ENCODE assay signal across 1 cellular context in the genomic region with DNA sequence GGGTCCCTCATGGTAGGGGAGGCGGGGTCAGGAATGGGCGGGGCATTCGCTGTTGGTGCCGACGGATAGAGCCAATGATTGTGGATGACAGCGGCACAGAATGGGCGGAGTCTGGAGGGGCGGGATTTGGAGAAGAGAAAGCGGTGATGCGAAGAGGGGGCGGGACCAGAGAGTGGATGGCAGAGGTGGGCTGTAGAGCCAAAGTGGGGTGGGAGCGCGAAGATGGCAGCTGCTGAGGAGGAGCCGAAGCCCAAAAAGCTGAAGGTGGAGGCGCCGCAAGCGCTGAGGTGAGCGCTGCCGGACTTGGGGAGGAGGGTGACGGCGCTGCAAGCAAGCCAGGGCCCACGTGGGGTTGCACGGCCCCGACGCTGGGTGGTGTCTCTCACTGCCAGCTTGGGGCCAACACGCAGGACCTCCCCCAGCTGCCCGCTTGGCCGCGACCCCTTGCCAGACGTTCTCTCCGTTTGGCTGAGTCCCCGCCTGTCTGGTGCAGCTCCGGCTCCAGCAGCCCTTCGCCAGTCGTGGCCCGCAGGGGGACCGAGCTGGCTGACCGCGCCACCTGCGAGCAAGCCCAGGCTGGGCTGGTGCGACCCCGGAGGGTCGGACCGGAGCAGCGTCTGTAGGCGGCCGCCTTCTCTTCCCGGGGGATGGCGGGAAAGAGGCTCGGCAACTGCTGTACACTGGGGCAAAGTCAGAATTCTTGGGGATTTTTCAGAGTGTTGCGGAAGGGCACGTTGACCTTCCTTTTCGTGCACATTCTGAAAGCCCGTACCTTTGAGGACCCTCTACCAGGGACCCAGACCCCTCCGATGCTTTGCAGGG.
A peak's percentile ranks its signal among the peaks of the same experiment; 100 is the strongest.
TF ChIP-seq lines count a peak whose summit lies in the region.

Gene ADK (plus strand): TSS at position 165 of the 822 bp plus-strand sequence. CDS start 58 bp downstream, at position 223.

TF ChIP-seq in HepG2, 621 proteins besides CTCF, POLR2A, EP300 and RAD21 (continued from another document and continues in another):
- TF ChIP-seq SNAPC4 (CRISPR knock-in tag; IDR thresholded peaks at IDR 0.05) (peak; percentile 65; the same call in 1 of the 2 replicates), ZBED4 (CRISPR knock-in tag; IDR thresholded peaks at IDR 0.05; ENCODE audit: borderline replicate concordance) (no peak), HNF1A (IDR thresholded peaks at IDR 0.05; ENCODE audit: low read depth) (no peak; the same call in 1 of the 2 replicates), HNF1A (CRISPR knock-in tag; IDR thresholded peaks at IDR 0.05; ENCODE audit: borderline replicate concordance) (no peak), RXRB (CRISPR knock-in tag; IDR thresholded peaks at IDR 0.05; ENCODE audit: borderline replicate concordance) (no peak), DPF2 (CRISPR knock-in tag; IDR thresholded peaks at IDR 0.05; ENCODE audit: borderline replicate concordance, low read depth) (0 out of 2 replicates have a peak, but pooled peaks have one; percentile 25), ZNF101 (CRISPR knock-in tag; IDR thresholded peaks at IDR 0.05; ENCODE audit: borderline replicate concordance, low read depth) (0 out of 2 replicates have a peak, but pooled peaks have one; percentile 61), ZFP36L2 (CRISPR knock-in tag; IDR thresholded peaks at IDR 0.05) (no peak), ZNF484 (CRISPR knock-in tag; IDR thresholded peaks at IDR 0.05; ENCODE audit: borderline replicate concordance, low read depth) (0 out of 2 replicates have a peak, but pooled peaks have one; percentile 64), JUND (CRISPR knock-in tag; IDR thresholded peaks at IDR 0.05) (no peak), DNMT3B (CRISPR knock-in tag; conservative IDR thresholded peaks at IDR 0.05) (no peak), ZNF639 (CRISPR knock-in tag; conservative IDR thresholded peaks at IDR 0.05) (0 out of 2 replicates have a peak, but pooled peaks have one; percentile 12), RNF2 (conservative IDR thresholded peaks at IDR 0.05; ENCODE audit: low read depth) (peak; percentile 71; the same call in 1 of the 2 replicates), ZNF10 (CRISPR knock-in tag; IDR thresholded peaks at IDR 0.05; ENCODE audit: borderline replicate concordance, low read depth) (no peak), ZNF138 (CRISPR knock-in tag; IDR thresholded peaks at IDR 0.05; ENCODE audit: low read depth) (no peak), MAZ (IDR thresholded peaks at IDR 0.05; ENCODE audit: borderline replicate concordance, low read depth, low read length) (peak; percentile 37; the same call in 1 of the 2 replicates), MAZ (CRISPR knock-in tag; IDR thresholded peaks at IDR 0.05; ENCODE audit: low read depth) (no peak), ESRRA (CRISPR knock-in tag; IDR thresholded peaks at IDR 0.05; ENCODE audit: low read depth) (no peak), TRAFD1 (CRISPR knock-in tag; IDR thresholded peaks at IDR 0.05; ENCODE audit: borderline replicate concordance) (no peak), ZNF772 (CRISPR knock-in tag; IDR thresholded peaks at IDR 0.05) (0 out of 2 replicates have a peak, but pooled peaks have one; percentile 10), NFYC (CRISPR knock-in tag; IDR thresholded peaks at IDR 0.05) (peak; percentile 49; the same call in 1 of the 2 replicates), NONO (IDR thresholded peaks at IDR 0.05) (no peak), NONO (CRISPR knock-in tag; conservative IDR thresholded peaks at IDR 0.05) (0 out of 2 replicates have a peak, but pooled peaks have one; percentile 29), SP140L (CRISPR knock-in tag; IDR thresholded peaks at IDR 0.05; ENCODE audit: borderline replicate concordance) (no peak), GATA4 (IDR thresholded peaks at IDR 0.05; ENCODE audit: borderline replicate concordance, low read depth) (no peak; the same call in 1 of the 2 replicates)
- TF ChIP-seq, protein P1, sequence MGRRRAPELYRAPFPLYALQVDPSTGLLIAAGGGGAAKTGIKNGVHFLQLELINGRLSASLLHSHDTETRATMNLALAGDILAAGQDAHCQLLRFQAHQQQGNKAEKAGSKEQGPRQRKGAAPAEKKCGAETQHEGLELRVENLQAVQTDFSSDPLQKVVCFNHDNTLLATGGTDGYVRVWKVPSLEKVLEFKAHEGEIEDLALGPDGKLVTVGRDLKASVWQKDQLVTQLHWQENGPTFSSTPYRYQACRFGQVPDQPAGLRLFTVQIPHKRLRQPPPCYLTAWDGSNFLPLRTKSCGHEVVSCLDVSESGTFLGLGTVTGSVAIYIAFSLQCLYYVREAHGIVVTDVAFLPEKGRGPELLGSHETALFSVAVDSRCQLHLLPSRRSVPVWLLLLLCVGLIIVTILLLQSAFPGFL (CRISPR knock-in tag; IDR thresholded peaks at IDR 0.05), result 0 out of 2 replicates have a peak, but pooled peaks have one; percentile 30
- TF ChIP-seq, protein P2, sequence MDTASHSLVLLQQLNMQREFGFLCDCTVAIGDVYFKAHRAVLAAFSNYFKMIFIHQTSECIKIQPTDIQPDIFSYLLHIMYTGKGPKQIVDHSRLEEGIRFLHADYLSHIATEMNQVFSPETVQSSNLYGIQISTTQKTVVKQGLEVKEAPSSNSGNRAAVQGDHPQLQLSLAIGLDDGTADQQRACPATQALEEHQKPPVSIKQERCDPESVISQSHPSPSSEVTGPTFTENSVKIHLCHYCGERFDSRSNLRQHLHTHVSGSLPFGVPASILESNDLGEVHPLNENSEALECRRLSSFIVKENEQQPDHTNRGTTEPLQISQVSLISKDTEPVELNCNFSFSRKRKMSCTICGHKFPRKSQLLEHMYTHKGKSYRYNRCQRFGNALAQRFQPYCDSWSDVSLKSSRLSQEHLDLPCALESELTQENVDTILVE (CRISPR knock-in tag; IDR thresholded peaks at IDR 0.05), result no peak
- TF ChIP-seq, protein P3, sequence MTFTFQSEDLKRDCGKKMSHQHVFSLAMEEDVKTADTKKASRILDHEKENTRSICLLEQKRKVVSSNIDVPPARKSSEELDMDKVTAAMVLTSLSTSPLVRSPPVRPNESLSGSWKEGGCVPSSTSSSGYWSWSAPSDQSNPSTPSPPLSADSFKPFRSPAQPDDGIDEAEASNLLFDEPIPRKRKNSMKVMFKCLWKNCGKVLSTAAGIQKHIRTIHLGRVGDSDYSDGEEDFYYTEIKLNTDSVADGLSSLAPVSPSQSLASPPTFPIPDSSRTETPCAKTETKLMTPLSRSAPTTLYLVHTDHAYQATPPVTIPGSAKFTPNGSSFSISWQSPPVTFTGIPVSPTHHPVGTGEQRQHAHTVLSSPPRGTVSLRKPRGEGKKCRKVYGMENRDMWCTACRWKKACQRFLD (CRISPR knock-in tag; IDR thresholded peaks at IDR 0.05; ENCODE audit: borderline replicate concordance), result no peak
